18 cellular contexts compared by ENCODE assay signal in the genomic region with DNA sequence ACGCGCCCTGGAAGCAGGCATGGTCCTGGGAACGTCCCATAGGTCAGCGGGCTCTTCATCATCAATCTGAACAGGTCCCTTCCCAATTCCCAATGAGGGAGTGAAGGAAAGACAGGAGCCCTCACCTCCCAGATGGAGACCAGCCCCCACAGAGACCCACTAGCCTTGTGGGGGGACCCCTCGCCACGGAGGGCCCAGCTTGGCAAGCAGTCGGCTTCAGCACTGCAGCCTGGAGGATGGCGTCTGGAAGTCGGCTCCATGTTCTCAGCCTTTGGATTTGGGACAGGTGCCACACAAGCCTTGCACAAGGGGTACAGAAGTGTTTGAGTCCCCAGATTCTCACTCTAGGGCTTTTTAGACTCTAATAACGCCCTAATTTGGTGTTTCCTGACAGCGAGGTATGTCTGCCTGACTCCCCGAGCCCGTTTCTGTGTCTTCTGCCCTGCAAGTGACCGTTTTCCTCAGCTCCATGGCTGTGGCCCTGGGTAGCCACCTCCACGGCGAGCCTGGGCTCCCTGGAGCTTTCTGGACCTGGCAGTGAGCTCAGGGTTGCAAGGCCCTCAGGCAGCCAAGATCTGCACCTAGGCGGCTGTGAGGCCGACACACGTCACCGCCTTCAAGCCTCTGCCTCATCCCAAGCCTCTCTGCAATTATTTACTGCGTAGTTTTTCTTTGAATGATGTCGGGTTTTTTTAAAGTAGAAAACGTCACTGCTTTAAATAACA. TPM values are rescaled to one million over a fixed set of nuclear protein-coding genes. Genes with fewer than 3 reads are reported as not detected.
A peak's percentile ranks its signal among the peaks of the same experiment; 100 is the strongest.
DNase-seq lines count a peak whose midpoint lies in the region; ATAC-seq, FAIRE-seq and TF ChIP-seq lines count a peak whose summit lies in the region.
"Had no signal": no experiment of that assay in that cellular context is flagged by ENCODE, and none has a peak within 500 bp of the region (broad histone marks: within the 10 kb centered on the region; RNA-seq: fewer than 3 reads in every experiment).

No MANE protein-coding gene starts in this region.

- TF ChIP-seq EP300 in HepG2 (IDR thresholded peaks at IDR 0.05; ENCODE audit: low read depth in 2 of 2, low read length in 2 of 2) = no peak
- TF ChIP-seq EP300 in HepG2 (CRISPR knock-in tag; IDR thresholded peaks at IDR 0.05; ENCODE audit: borderline replicate concordance) = no peak

- H3K27me3 Mint-ChIP-seq in activated CD4-positive, alpha-beta T cell treated with anti-CD3 and anti-CD28 coated beads, Interleukin-2, amount 10 ng/mL, durations not matched to agents 7 days and 5 days = peaks cover 3% of the 10 kb centered on the region

- CTCF ChIA-PET in activated CD4-positive, alpha-beta T cell treated with anti-CD3 and anti-CD28 coated beads, Interleukin-2, amount 10 ng/mL, durations not matched to agents 7 days and 5 days (lab: Charles Lee) = no interaction called here
- CTCF ChIA-PET in HepG2 (lab: Yijun Ruan, JAX; ENCODE audit: low intra/inter-chr PET ratio, low total read pairs) = no interaction called here
- CTCF ChIA-PET in GM10248 (lab: Yijun Ruan, JAX) = no interaction called here

- H3K4me1 ChIP-seq in HepG2 (ENCODE audit: insufficient read depth, low read length) (peaks cover 43% of the 10 kb centered on the region), right lobe of liver (peaks cover 0 to 3% (median 1%) of the 10 kb centered on the region in 4 donors)

- TF ChIP-seq POLR2A in HepG2 (IDR thresholded peaks at IDR 0.05; ENCODE audit: insufficient read depth in 1 of 2, low read depth in 2 of 2, low read length in 2 of 2) = no peak
- no peak for TF ChIP-seq POLR2A in right lobe of liver (IDR thresholded peaks at IDR 0.05)

- no peak overlapping the region for H3K9ac ChIP-seq in HepG2 (ENCODE audit: insufficient read depth, low read depth, low read length)
- H3K9ac ChIP-seq: BLaER1 had no signal

- H3K4me1 Mint-ChIP-seq in activated CD4-positive, alpha-beta T cell treated with anti-CD3 and anti-CD28 coated beads, Interleukin-2, amount 10 ng/mL, durations not matched to agents 7 days and 5 days = peaks cover 19% of the 10 kb centered on the region

- no peak for DNase-seq in activated CD4-positive, alpha-beta T cell treated with anti-CD3 and anti-CD28 coated beads, Interleukin-2, amount 10 ng/mL, durations not matched to agents 7 days and 5 days
- DNase-seq in activated CD4-positive, alpha-beta T cell treated with anti-CD3 and anti-CD28 coated beads for 4 hours = no peak
- DNase-seq in HepG2 (ENCODE audit: low spot score) (no peak), right lobe of liver (no peak), mesenteric fat pad (ENCODE audit: low spot score) (peak; percentile 60), SKM-1 (lab: John Stamatoyannopoulos, UW; ENCODE audit: unreplicated experiment) (no peak), GM10248 (ENCODE audit: extremely low spot score) (no peak)
- DNase-seq: 8988T; CD4-positive, alpha-beta memory T cell; DMS153; DMS79; GDM1; HCEC 1CT had no signal

- in situ Hi-C loops in HepG2 (cut with HindIII; ENCODE audit: extremely low pct_ligation_motif_present, low pct_unique_long_range_greater_than_20kb) = no loop called here

- H3K27me3 ChIP-seq in HepG2 (ENCODE audit: control insufficient read depth in 1 of 2, insufficient read depth in 2 of 2, low read length in 2 of 2) = peaks cover 2 to 51% of the 10 kb centered on the region in 2 experiments; a peak in 4 of 5 replicates
- no peaks in the 10 kb centered on the region for H3K27me3 ChIP-seq in right lobe of liver
- H3K27me3 ChIP-seq: BLaER1 had no signal

- FAIRE-seq in HepG2 (lab: Jason Lieb, UNC) = no peak
- FAIRE-seq: H54 had no signal

- no peaks in the 10 kb centered on the region for H3K9me3 Mint-ChIP-seq in activated CD4-positive, alpha-beta T cell treated with anti-CD3 and anti-CD28 coated beads, Interleukin-2, amount 10 ng/mL, durations not matched to agents 7 days and 5 days
- H3K9me3 Mint-ChIP-seq: CD4-positive, alpha-beta memory T cell; GM23338 had no signal

- no peaks in the 10 kb centered on the region for H3K79me2 ChIP-seq in HepG2 (ENCODE audit: insufficient read depth, low read length)

- H4K20me1 ChIP-seq in HepG2 (ENCODE audit: insufficient read depth, low read length) = peaks cover 5% of the 10 kb centered on the region; the same call in 1 of the 2 replicates

- H3K4me2 ChIP-seq in HepG2 (ENCODE audit: low read depth, low read length) = no peak overlapping the region
- H3K4me2 ChIP-seq: BLaER1, GM23338 had no signal

- no peak overlapping the region for H3K4me3 ChIP-seq in HepG2 (replicated peaks in 1 of 3; ENCODE audit: insufficient read depth in 1 of 3, low read depth in 2 of 3, low read length in 3 of 3)
- no peak overlapping the region for H3K4me3 ChIP-seq in right lobe of liver
- H3K4me3 ChIP-seq: BLaER1, GM23338 had no signal

- intact Hi-C loops in HepG2 (cut with micrococcal nuclease; ENCODE audit: unreplicated experiment) = loop anchor here (10.0 kb wide), 1 partner anchor 72 kb away; no protein-coding TSS in a partner anchor
- intact Hi-C loops in right lobe of liver (cut with DNase I) = no loop called here

- WGBS in HepG2 (ENCODE audit: low lambda C conversion rate) = 38% methylated on average over 17 of the region's 23 CpGs
- WGBS in right lobe of liver (ENCODE audit: insufficient coverage, low coverage, low lambda C conversion rate, missing lambda C conversion rate) = 75% methylated on average over 15 of the region's 23 CpGs

- peak overlapping the region; percentile 42 for H3K27ac Mint-ChIP-seq in activated CD4-positive, alpha-beta T cell treated with anti-CD3 and anti-CD28 coated beads, Interleukin-2, amount 10 ng/mL, durations not matched to agents 7 days and 5 days
- H3K27ac Mint-ChIP-seq: GM23338 had no signal

- no peak for TF ChIP-seq RAD21 in HepG2 (CRISPR knock-in tag; IDR thresholded peaks at IDR 0.05)

- no peaks in the 10 kb centered on the region for H3K36me3 Mint-ChIP-seq in activated CD4-positive, alpha-beta T cell treated with anti-CD3 and anti-CD28 coated beads, Interleukin-2, amount 10 ng/mL, durations not matched to agents 7 days and 5 days (ENCODE audit: low read depth)

- TF ChIP-seq CTCF in HepG2 (CRISPR knock-in tag; IDR thresholded peaks at IDR 0.05) = no peak
- TF ChIP-seq CTCF in right lobe of liver (IDR thresholded peaks at IDR 0.05) = no peak
- TF ChIP-seq CTCF in GM10248 (IDR thresholded peaks at IDR 0.05; ENCODE audit: control extremely low read depth, extremely low read depth, low read depth, missing control alignments) = no peak

- no TSS peak for BruUV-seq in HepG2 (replicated peaks; lab: Mats Ljungman, UMichigan)

- peak overlapping the region; percentile 5 for H2AFZ ChIP-seq in HepG2 (ENCODE audit: low read length)

- POLR2A ChIA-PET in activated CD4-positive, alpha-beta T cell treated with anti-CD3 and anti-CD28 coated beads, Interleukin-2, amount 10 ng/mL, durations not matched to agents 7 days and 5 days (lab: Charles Lee) = no interaction called here
- POLR2A ChIA-PET in HepG2 (lab: Yijun Ruan, JAX) = no interaction called here
- POLR2A ChIA-PET in GM10248 (lab: Yijun Ruan, JAX) = no interaction called here

- ATAC-seq in HepG2 (no peak), right lobe of liver (no peak)
- ATAC-seq: GM23338 had no signal

- H3K36me3 ChIP-seq in HepG2 (replicated peaks in 1 of 2; ENCODE audit: control insufficient read depth in 1 of 2, insufficient read depth in 2 of 2, low read length in 2 of 2) = no peaks in the 10 kb centered on the region
- H3K36me3 ChIP-seq in right lobe of liver = no peaks in the 10 kb centered on the region

- H3K9me3 ChIP-seq in HepG2 (ENCODE audit: low read length) (no peaks in the 10 kb centered on the region), right lobe of liver (no peaks in the 10 kb centered on the region)
- H3K9me3 ChIP-seq: BLaER1 had no signal

- H3K4me3 Mint-ChIP-seq in activated CD4-positive, alpha-beta T cell treated with anti-CD3 and anti-CD28 coated beads, Interleukin-2, amount 10 ng/mL, durations not matched to agents 7 days and 5 days = no peak overlapping the region
- H3K4me3 Mint-ChIP-seq: CD14-positive monocyte; CD4-positive, alpha-beta memory T cell; GM23338 had no signal

- H3K27ac ChIP-seq in HepG2 (ENCODE audit: extremely low read length, insufficient read depth, low read length) (no peak overlapping the region), right lobe of liver (no peak overlapping the region)
- H3K27ac ChIP-seq: BLaER1, HL-60 had no signal

RNA-seq across cellular contexts. Expression of gene SUMO3, which starts 25.0 kb away (rescaled TPM):
- 10 to 100 TPM; 91.1 to 97.9 TPM for total RNA-seq in activated CD4-positive, alpha-beta T cell treated with anti-CD3 and anti-CD28 coated beads, Interleukin-2, amount 10 ng/mL, durations not matched to agents 7 days and 5 days
- 92.4 and 111 TPM in 2 replicates for total RNA-seq in HepG2 (2016; rRNA removed; fragmentation: Illumina TruSeq; extraction: Trizol)
- 75.4 and 89.7 TPM in 2 replicates for total RNA-seq in HepG2 (2016; cell fraction: cytosol; rRNA removed; fragmentation: Illumina TruSeq; extraction: Trizol; ENCODE audit: low read depth)
- 95.7 and 103 TPM in 2 replicates for total RNA-seq in HepG2 (2016; cell fraction: insoluble cytoplasmic fraction; rRNA removed; fragmentation: Illumina TruSeq; extraction: Trizol)
- total RNA-seq in HepG2 (2016; cell fraction: membrane; rRNA removed; fragmentation: Illumina TruSeq; extraction: Trizol) = 169 and 187 TPM in 2 replicates
- 37.2 and 43.4 TPM in 2 replicates for total RNA-seq in HepG2 (2016; cell fraction: nucleus; rRNA removed; fragmentation: Illumina TruSeq; extraction: Trizol)
- 46.6 and 51.4 TPM in 2 replicates for polyA plus RNA-seq in HepG2 (2011; rRNA removed)
- polyA plus RNA-seq in HepG2 (2011; cell fraction: cytosol; rRNA removed) = 69.8 and 78.7 TPM in 2 replicates
- polyA plus RNA-seq in HepG2 (2011; cell fraction: nucleus; rRNA removed) = 23.1 and 24.9 TPM in 2 replicates
- 80.3 and 83.9 TPM in 2 replicates for polyA plus RNA-seq in HepG2 (2012)
- polyA plus RNA-seq in HepG2 (2016; cell fraction: cytosol; fragmentation: Illumina TruSeq; extraction: Trizol; ENCODE audit: low read depth) = 129 and 158 TPM in 2 replicates
- polyA plus RNA-seq in HepG2 (2016; cell fraction: insoluble cytoplasmic fraction; fragmentation: Illumina TruSeq; extraction: Trizol; ENCODE audit: low read depth) = 154 and 159 TPM in 2 replicates
- 228 and 251 TPM in 2 replicates for polyA plus RNA-seq in HepG2 (2016; cell fraction: membrane; fragmentation: Illumina TruSeq; extraction: Trizol; ENCODE audit: low read depth)
- 69.6 and 74.5 TPM in 2 replicates for polyA plus RNA-seq in HepG2 (2016; cell fraction: nucleus; fragmentation: Illumina TruSeq; extraction: Trizol; ENCODE audit: insufficient read depth, low read depth)
- 52.3 and 76.3 TPM in 2 replicates for polyA minus RNA-seq in HepG2 (2011; rRNA and poly(A)+ RNA removed; ENCODE audit: low replicate concordance)
- 36.4 and 40.4 TPM in 2 replicates for polyA minus RNA-seq in HepG2 (2011; cell fraction: cytosol; rRNA and poly(A)+ RNA removed)
- polyA minus RNA-seq in HepG2 (2011; cell fraction: nucleus; rRNA and poly(A)+ RNA removed) = 19.8 and 23.2 TPM in 2 replicates
- 10 to 100 TPM; 33.4 to 41.2 (median 36.6) TPM for total RNA-seq in right lobe of liver
- total RNA-seq in mesenteric fat pad = 82.2 TPM

RNA-seq across cellular contexts. Expression of gene PTTG1IP, which starts 30.6 kb away (rescaled TPM):
- total RNA-seq in activated CD4-positive, alpha-beta T cell treated with anti-CD3 and anti-CD28 coated beads, Interleukin-2, amount 10 ng/mL, durations not matched to agents 7 days and 5 days = 10 to 100 TPM; 70.2 to 79.9 TPM
- total RNA-seq in HepG2 (2016; rRNA removed; fragmentation: Illumina TruSeq; extraction: Trizol) (89.4 and 161 TPM in 2 replicates), right lobe of liver (100 to 1,000 TPM in 3 of 6 experiments, 10 to 100 TPM in 3; 54.3 to 195 (median 140) TPM), mesenteric fat pad (161 TPM)
- 42.7 and 52.7 TPM in 2 replicates for total RNA-seq in HepG2 (2016; cell fraction: cytosol; rRNA removed; fragmentation: Illumina TruSeq; extraction: Trizol; ENCODE audit: low read depth)
- 93.0 and 159 TPM in 2 replicates for total RNA-seq in HepG2 (2016; cell fraction: insoluble cytoplasmic fraction; rRNA removed; fragmentation: Illumina TruSeq; extraction: Trizol)
- 72.6 and 73.1 TPM in 2 replicates for total RNA-seq in HepG2 (2016; cell fraction: membrane; rRNA removed; fragmentation: Illumina TruSeq; extraction: Trizol)
- 137 and 161 TPM in 2 replicates for total RNA-seq in HepG2 (2016; cell fraction: nucleus; rRNA removed; fragmentation: Illumina TruSeq; extraction: Trizol)
- 700 and 734 TPM in 2 replicates for polyA plus RNA-seq in HepG2 (2011; rRNA removed)
- 548 and 662 TPM in 2 replicates for polyA plus RNA-seq in HepG2 (2011; cell fraction: cytosol; rRNA removed)
- polyA plus RNA-seq in HepG2 (2011; cell fraction: nucleus; rRNA removed) = 529 and 555 TPM in 2 replicates
- polyA plus RNA-seq in HepG2 (2012) = 435 and 453 TPM in 2 replicates
- polyA plus RNA-seq in HepG2 (2016; cell fraction: cytosol; fragmentation: Illumina TruSeq; extraction: Trizol; ENCODE audit: low read depth) = 22.2 and 24.3 TPM in 2 replicates
- polyA plus RNA-seq in HepG2 (2016; cell fraction: insoluble cytoplasmic fraction; fragmentation: Illumina TruSeq; extraction: Trizol; ENCODE audit: low read depth) = 90.0 and 95.3 TPM in 2 replicates
- polyA plus RNA-seq in HepG2 (2016; cell fraction: membrane; fragmentation: Illumina TruSeq; extraction: Trizol; ENCODE audit: low read depth) = 47.9 and 49.9 TPM in 2 replicates
- polyA plus RNA-seq in HepG2 (2016; cell fraction: nucleus; fragmentation: Illumina TruSeq; extraction: Trizol; ENCODE audit: insufficient read depth, low read depth) = 267 and 281 TPM in 2 replicates
- polyA minus RNA-seq in HepG2 (2011; rRNA and poly(A)+ RNA removed; ENCODE audit: low replicate concordance) = 110 and 581 TPM in 2 replicates
- polyA minus RNA-seq in HepG2 (2011; cell fraction: cytosol; rRNA and poly(A)+ RNA removed) = 491 and 595 TPM in 2 replicates
- 203 and 242 TPM in 2 replicates for polyA minus RNA-seq in HepG2 (2011; cell fraction: nucleus; rRNA and poly(A)+ RNA removed)

RNA-seq across cellular contexts. Expression of gene UBE2G2, which starts 41.3 kb away (rescaled TPM):
- total RNA-seq in activated CD4-positive, alpha-beta T cell treated with anti-CD3 and anti-CD28 coated beads, Interleukin-2, amount 10 ng/mL, durations not matched to agents 7 days and 5 days = 100 to 1,000 TPM in 1 of 2 experiments, 10 to 100 TPM in 1; 95.8 to 103 TPM
- total RNA-seq in HepG2 (2016; rRNA removed; fragmentation: Illumina TruSeq; extraction: Trizol) (55.4 and 62.0 TPM in 2 replicates), right lobe of liver (10 to 100 TPM; 41.5 to 54.6 (median 49.9) TPM), mesenteric fat pad (123 TPM)
- total RNA-seq in HepG2 (2016; cell fraction: cytosol; rRNA removed; fragmentation: Illumina TruSeq; extraction: Trizol; ENCODE audit: low read depth) = 6.2 and 7.8 TPM in 2 replicates
- 55.6 and 59.2 TPM in 2 replicates for total RNA-seq in HepG2 (2016; cell fraction: insoluble cytoplasmic fraction; rRNA removed; fragmentation: Illumina TruSeq; extraction: Trizol)
- total RNA-seq in HepG2 (2016; cell fraction: membrane; rRNA removed; fragmentation: Illumina TruSeq; extraction: Trizol) = 24.1 and 25.4 TPM in 2 replicates
- 58.4 and 64.5 TPM in 2 replicates for total RNA-seq in HepG2 (2016; cell fraction: nucleus; rRNA removed; fragmentation: Illumina TruSeq; extraction: Trizol)
- 92.0 and 106 TPM in 2 replicates for polyA plus RNA-seq in HepG2 (2011; rRNA removed)
- polyA plus RNA-seq in HepG2 (2011; cell fraction: cytosol; rRNA removed) = 65.4 and 70.1 TPM in 2 replicates
- 159 and 211 TPM in 2 replicates for polyA plus RNA-seq in HepG2 (2011; cell fraction: nucleus; rRNA removed)
- polyA plus RNA-seq in HepG2 (2012) = 63.5 and 84.4 TPM in 2 replicates
- polyA plus RNA-seq in HepG2 (2016; cell fraction: cytosol; fragmentation: Illumina TruSeq; extraction: Trizol; ENCODE audit: low read depth) = 6.2 and 8.1 TPM in 2 replicates
- polyA plus RNA-seq in HepG2 (2016; cell fraction: insoluble cytoplasmic fraction; fragmentation: Illumina TruSeq; extraction: Trizol; ENCODE audit: low read depth) = 70.2 and 76.6 TPM in 2 replicates
- polyA plus RNA-seq in HepG2 (2016; cell fraction: membrane; fragmentation: Illumina TruSeq; extraction: Trizol; ENCODE audit: low read depth) = 18.6 and 20.2 TPM in 2 replicates
- polyA plus RNA-seq in HepG2 (2016; cell fraction: nucleus; fragmentation: Illumina TruSeq; extraction: Trizol; ENCODE audit: insufficient read depth, low read depth) = 135 and 144 TPM in 2 replicates
- 53.7 and 134 TPM in 2 replicates for polyA minus RNA-seq in HepG2 (2011; rRNA and poly(A)+ RNA removed; ENCODE audit: low replicate concordance)
- 25.8 and 27.2 TPM in 2 replicates for polyA minus RNA-seq in HepG2 (2011; cell fraction: cytosol; rRNA and poly(A)+ RNA removed)
- polyA minus RNA-seq in HepG2 (2011; cell fraction: nucleus; rRNA and poly(A)+ RNA removed) = 110 and 138 TPM in 2 replicates
